ENCODE assay signal across 1 cellular context in genomic region chr7:29132980-29133379, GRCh38.
A peak's percentile ranks its signal among the peaks of the same experiment; 100 is the strongest.
TF ChIP-seq lines count a peak whose summit lies in the region.

No MANE protein-coding gene starts in this region.

TF ChIP-seq in HepG2, 621 proteins besides CTCF, POLR2A, EP300 and RAD21:
- TF ChIP-seq ARID4A (CRISPR knock-in tag; IDR thresholded peaks at IDR 0.05; ENCODE audit: borderline replicate concordance) (no peak), CREM (IDR thresholded peaks at IDR 0.05) (no peak), CREM (CRISPR knock-in tag; IDR thresholded peaks at IDR 0.05) (no peak), MAFF (IDR thresholded peaks at IDR 0.05; ENCODE audit: low read depth, low read length) (peak; percentile 92), SMAD1 (CRISPR knock-in tag; IDR thresholded peaks at IDR 0.05; ENCODE audit: borderline replicate concordance, low read depth) (no peak), MAFK (conservative IDR thresholded peaks at IDR 0.05 in 1 of 2, IDR thresholded peaks at IDR 0.05 in 1 of 2; ENCODE audit: low read length in 2 of 2) (peak; percentile 89 to 96), REL (CRISPR knock-in tag; conservative IDR thresholded peaks at IDR 0.05) (no peak), DR1 (CRISPR knock-in tag; IDR thresholded peaks at IDR 0.05) (no peak)
